In genomic region chr18:59382388-59382787, GRCh38 we compare ENCODE assay signal across 25 cellular contexts. TPM values are rescaled to one million over a fixed set of nuclear protein-coding genes. Genes with fewer than 3 reads are reported as not detected.
DNase-seq lines count a peak whose midpoint lies in the region; ATAC-seq, FAIRE-seq and TF ChIP-seq lines count a peak whose summit lies in the region.
"Had no signal": no experiment of that assay in that cellular context is flagged by ENCODE, and none has a peak within 500 bp of the region (broad histone marks: within the 10 kb centered on the region; RNA-seq: fewer than 3 reads in every experiment).

No MANE protein-coding gene starts in this region.

- peaks cover 46% of the 10 kb centered on the region for H3K4me1 Mint-ChIP-seq in glutamatergic neuron (ENCODE audit: low read depth, unreplicated experiment)
- H3K4me1 Mint-ChIP-seq: CD4-positive, alpha-beta memory T cell had no signal

- no peaks in the 10 kb centered on the region for H4K20me1 ChIP-seq in H1 (replicated peaks in 1 of 2; ENCODE audit: control insufficient read depth in 1 of 2, insufficient read depth in 2 of 2, low read length in 2 of 2)

- H3K4me3 ChIP-seq in H1 (ENCODE audit: extremely low read depth in 1 of 4, insufficient read depth in 2 of 4, low read depth in 3 of 4, low read length in 4 of 4) (no peak overlapping the region), right atrium auricular region (no peak overlapping the region)
- H3K4me3 ChIP-seq: MG63, PC-9, SJSA1 had no signal

- H3K9me3 ChIP-seq in H1 (ENCODE audit: insufficient read depth in 2 of 2, low read depth in 1 of 2, low read length in 1 of 2) (no peaks in the 10 kb centered on the region), right atrium auricular region (no peaks in the 10 kb centered on the region)
- H3K9me3 ChIP-seq: Caco-2, MG63, SJSA1 had no signal

- no peak overlapping the region for H4K5ac ChIP-seq in H1 (ENCODE audit: insufficient read length, low read depth, low read length)

- in situ Hi-C loops in SK-MEL-5 (cut with HindIII; ENCODE audit: low pct_unique_long_range_greater_than_20kb, low sequenced_read_pairs), result no loop called here

- H2BK15ac ChIP-seq in H1 (ENCODE audit: low read length), result no peak overlapping the region

- CTCF ChIA-PET in H1 (lab: Charles Lee; ENCODE audit: partially characterized antibody), result interaction anchor here (0.9 to 8.9 kb wide), 4 partner anchors 9 to 113 kb away, joined by 3 to 64 read pairs (median 4); no protein-coding TSS in a partner anchor

- H3K27me3 Mint-ChIP-seq in glutamatergic neuron (ENCODE audit: unreplicated experiment), result peaks cover 8% of the 10 kb centered on the region

- no peak overlapping the region for H3K4ac ChIP-seq in H1 (replicated peaks; ENCODE audit: insufficient read length, low read depth, low read length)

- no peaks in the 10 kb centered on the region for H3K79me1 ChIP-seq in H1 (ENCODE audit: low read depth, low read length)

- no peaks in the 10 kb centered on the region for H3K23me2 ChIP-seq in H1 (ENCODE audit: low read depth, low read length)

- H2AFZ ChIP-seq in H1 (ENCODE audit: low read length), result no peak overlapping the region
- H2AFZ ChIP-seq: PC-9 had no signal

- no peak overlapping the region for H3K14ac ChIP-seq in H1 (ENCODE audit: insufficient read length)

- WGBS in H1 (ENCODE audit: extremely low coverage in 1 of 2, insufficient coverage in 1 of 2, insufficient read length in 1 of 2, insufficient replicate concordance in 2 of 2, low coverage in 1 of 2, low lambda C conversion rate in 2 of 2, missing lambda C conversion rate in 1 of 2), 2 experiments, result 95% methylated on average over 7 of the region's 7 CpGs; no CpG with 5 or more reads in 1 of the 2 experiments

- H3K9me3 Mint-ChIP-seq in glutamatergic neuron (ENCODE audit: unreplicated experiment), result peaks cover 20% of the 10 kb centered on the region
- H3K9me3 Mint-ChIP-seq: CD4-positive, alpha-beta memory T cell had no signal

- H2BK5ac ChIP-seq in H1 (ENCODE audit: low read depth, low read length), result no peak overlapping the region

- H3K27ac ChIP-seq in H1 (ENCODE audit: low read depth, low read length) (no peak overlapping the region), right atrium auricular region (no peak overlapping the region)
- H3K27ac ChIP-seq: PC-9, SJSA1 had no signal

- no peak overlapping the region for H3K23ac ChIP-seq in H1 (ENCODE audit: insufficient read length)

- H3K36me3 ChIP-seq in H1 (ENCODE audit: control insufficient read depth in 2 of 4, insufficient read depth in 4 of 4, low read length in 3 of 4) (no peaks in the 10 kb centered on the region), right atrium auricular region (no peaks in the 10 kb centered on the region)
- H3K36me3 ChIP-seq: MG63, SJSA1 had no signal

- no peak overlapping the region for H2BK20ac ChIP-seq in H1 (ENCODE audit: low read length)

- peaks cover 0 to 16% (median 4%) of the 10 kb centered on the region in 4 experiments; a peak in 5 of 7 replicates for H3K27me3 ChIP-seq in H1 (replicated peaks in 1 of 4; ENCODE audit: control insufficient read depth in 3 of 4, extremely low read depth in 1 of 4, insufficient read depth in 3 of 4, low read length in 3 of 4)
- no peaks in the 10 kb centered on the region for H3K27me3 ChIP-seq in right atrium auricular region
- H3K27me3 ChIP-seq: MG63, SJSA1 had no signal

- H3K4me1 ChIP-seq in H1 (replicated peaks in 1 of 4; ENCODE audit: control insufficient read depth in 3 of 4, insufficient read depth in 4 of 4, low read length in 3 of 4), result peaks cover 0 to 2% (median 1%) of the 10 kb centered on the region in 4 experiments; a peak in 2 of 7 replicates
- H3K4me1 ChIP-seq in right atrium auricular region, result no peaks in the 10 kb centered on the region
- H3K4me1 ChIP-seq: Caco-2, SJSA1 had no signal

- peak overlapping the region; percentile 77 for H3K27ac Mint-ChIP-seq in glutamatergic neuron (ENCODE audit: unreplicated experiment)
- H3K27ac Mint-ChIP-seq: CD4-positive, alpha-beta memory T cell had no signal

- no peak overlapping the region for H3K4me2 ChIP-seq in H1 (ENCODE audit: insufficient read depth in 1 of 2, low read depth in 2 of 2, low read length in 2 of 2)
- H3K4me2 ChIP-seq: PC-9 had no signal

- no peak overlapping the region for H3K4me3 Mint-ChIP-seq in glutamatergic neuron (ENCODE audit: unreplicated experiment)
- H3K4me3 Mint-ChIP-seq: CD4-positive, alpha-beta memory T cell had no signal

- FAIRE-seq in H1 (lab: Jason Lieb, UNC), result no peak
- FAIRE-seq: GM12891, HTR-8/SVneo had no signal

- ATAC-seq in HG03457 (IDR thresholded peaks at IDR 0.05; ENCODE audit: unreplicated experiment), result no peak
- ATAC-seq: HCT116, Right ventricle myocardium inferior had no signal

- no peak for TF ChIP-seq CTCF in H1 (IDR thresholded peaks at IDR 0.05; ENCODE audit: control extremely low read depth in 1 of 3, insufficient read depth in 1 of 3, low read depth in 1 of 3, low read length in 3 of 3)
- TF ChIP-seq CTCF in glutamatergic neuron (IDR thresholded peaks at IDR 0.05; ENCODE audit: partially characterized antibody, unreplicated experiment), result no peak
- TF ChIP-seq CTCF in right atrium auricular region (IDR thresholded peaks at IDR 0.05), result no peak

- DNase-seq in SK-MEL-5 (ENCODE audit: low read depth, low spot score), result peak; percentile 14
- DNase-seq in H1 (ENCODE audit: low read depth in 1 of 2, low spot score in 2 of 2), result no peak
- DNase-seq in glutamatergic neuron, result no peak
- no peak for DNase-seq in NCI-H1092 treated with DMSO at 0.1 percent for 48 hours (lab: John Stamatoyannopoulos, UW)
- DNase-seq in GM03348 (ENCODE audit: low spot score), result no peak
- DNase-seq in right atrium auricular region (ENCODE audit: low spot score), result no peak
- DNase-seq: C1 segment of cervical spinal cord; Caco-2; CD4-positive, alpha-beta memory T cell; DMS79; EL; GDM1; KBM-7; MG63; NCI-H2029; NCI-H2227 treated with DMSO at 0.1 percent for 48 hours; NCI-H526 treated with DMSO at 0.1 percent for 48 hours; PC-9; T-helper 1 cell had no signal

- no peak overlapping the region for H2BK120ac ChIP-seq in H1 (replicated peaks; ENCODE audit: low read depth, low read length)

- H2BK12ac ChIP-seq in H1 (ENCODE audit: low read depth, low read length), result peak overlapping the region; percentile 62; the same call in 1 of the 2 replicates

- TF ChIP-seq EP300 in H1 (IDR thresholded peaks at IDR 0.05; ENCODE audit: borderline replicate concordance in 1 of 2, low read depth in 2 of 2, low read length in 2 of 2), result no peak

- no peak overlapping the region for H3K18ac ChIP-seq in H1 (ENCODE audit: extremely low read depth, low read length)

- no peak overlapping the region for H2AK5ac ChIP-seq in H1 (ENCODE audit: low read depth, low read length)

- H4K8ac ChIP-seq in H1 (ENCODE audit: extremely low read depth, insufficient read depth, low read length), result no peak overlapping the region

- no peak for TF ChIP-seq POLR2A in H1 (IDR thresholded peaks at IDR 0.05; ENCODE audit: control extremely low read depth in 1 of 2, low read depth in 2 of 2, low read length in 2 of 2)

- H3K56ac ChIP-seq in H1 (replicated peaks; ENCODE audit: insufficient read length, low read depth, low read length), result no peak overlapping the region

- POLR2A ChIA-PET in H1 (lab: Charles Lee; ENCODE audit: partially characterized antibody), result no interaction called here

- H3K9ac ChIP-seq in H1 (replicated peaks in 1 of 4; ENCODE audit: extremely low read depth in 1 of 4, low read depth in 3 of 4, low read length in 3 of 4), result no peak overlapping the region

- peak; percentile 8 to 27; a peak in 2 of 4 replicates for TF ChIP-seq RAD21 in H1 (IDR thresholded peaks at IDR 0.05 in 1 of 2, conservative IDR thresholded peaks at IDR 0.05 in 1 of 2; ENCODE audit: low read depth in 2 of 2, low read length in 2 of 2)

- H3K36me3 Mint-ChIP-seq in glutamatergic neuron (ENCODE audit: unreplicated experiment), result peaks cover 4% of the 10 kb centered on the region
- H3K36me3 Mint-ChIP-seq: CD4-positive, alpha-beta memory T cell had no signal

- H4K91ac ChIP-seq in H1 (replicated peaks; ENCODE audit: insufficient read length, low read length), result no peak overlapping the region

- H3K79me2 ChIP-seq in H1 (ENCODE audit: control insufficient read depth in 1 of 2, insufficient read depth in 2 of 2, low read length in 2 of 2), result no peaks in the 10 kb centered on the region

TF ChIP-seq in H1, 55 proteins besides CTCF, POLR2A, EP300 and RAD21 (continues in another document):
- TF ChIP-seq USF2 (IDR thresholded peaks at IDR 0.05; ENCODE audit: low read length) (no peak), KDM4A (IDR thresholded peaks at IDR 0.05; ENCODE audit: low read depth, low read length, severe bottlenecking) (no peak), BCL11A (IDR thresholded peaks at IDR 0.05; ENCODE audit: low read depth in 2 of 2, low read length in 2 of 2) (no peak), SAP30 (IDR thresholded peaks at IDR 0.05; ENCODE audit: insufficient read depth, insufficient replicate concordance, low read length) (no peak), TCF12 (IDR thresholded peaks at IDR 0.05; ENCODE audit: low read depth, low read length) (no peak), JUN (IDR thresholded peaks at IDR 0.05; ENCODE audit: low read depth, low read length) (no peak), CTBP2 (IDR thresholded peaks at IDR 0.05; ENCODE audit: borderline replicate concordance, insufficient read depth, insufficient read length, low read length) (no peak), SRF (IDR thresholded peaks at IDR 0.05; ENCODE audit: low read depth, low read length) (no peak)

RNA-seq across cellular contexts. Expression of gene LMAN1, which starts 23.3 kb away (rescaled TPM):
- 117 and 125 TPM in 2 replicates for total RNA-seq in SK-MEL-5 (2014; rRNA removed; shearing (Covaris generic))
- polyA plus RNA-seq in SK-MEL-5 (2015; cell fraction: cytosol; rRNA removed), result 69.6 and 96.0 TPM in 2 replicates
- polyA plus RNA-seq in SK-MEL-5 (2015; cell fraction: nucleus; rRNA removed), result 96.7 and 122 TPM in 2 replicates
- 69.7 and 73.6 TPM in 2 replicates for total RNA-seq in H1 (2021; fragmentation: NEBNext Ultra II Directional; extraction: Animal tissue kit (Norgen Biotek cat#: 25700))
- 17.5 and 20.3 TPM in 2 replicates for polyA plus RNA-seq in H1 (2011; rRNA removed)
- polyA plus RNA-seq in H1 (2011; cell fraction: cytosol; rRNA removed), result 34.2 TPM
- 18.9 TPM for polyA plus RNA-seq in H1 (2011; cell fraction: nucleus; rRNA removed)
- 29.2 to 45.2 TPM (median 37.2 TPM) in 4 replicates for polyA plus RNA-seq in H1 (2012, experiment 1 of 2)
- 2.2 TPM for polyA plus RNA-seq in H1 (2012, experiment 2 of 2)
- polyA plus RNA-seq in H1 (2013, experiment 1 of 2), result 121 TPM
- 135 TPM for polyA plus RNA-seq in H1 (2013, experiment 2 of 2)
- 29.3 and 42.9 TPM in 2 replicates for polyA minus RNA-seq in H1 (2011; rRNA and poly(A)+ RNA removed)
- 75.4 TPM for polyA minus RNA-seq in H1 (2011; cell fraction: cytosol; rRNA and poly(A)+ RNA removed)
- polyA minus RNA-seq in H1 (2011; cell fraction: nucleus; rRNA and poly(A)+ RNA removed), result 86.4 TPM
- 52.3 TPM for total RNA-seq in glutamatergic neuron (ENCODE audit: unreplicated experiment)
- total RNA-seq in right atrium auricular region, result 100 to 1,000 TPM in 1 of 2 donors, 10 to 100 TPM in 1; 69.0 to 107 TPM
